11 cellular contexts compared by ENCODE assay signal in the genomic region with DNA sequence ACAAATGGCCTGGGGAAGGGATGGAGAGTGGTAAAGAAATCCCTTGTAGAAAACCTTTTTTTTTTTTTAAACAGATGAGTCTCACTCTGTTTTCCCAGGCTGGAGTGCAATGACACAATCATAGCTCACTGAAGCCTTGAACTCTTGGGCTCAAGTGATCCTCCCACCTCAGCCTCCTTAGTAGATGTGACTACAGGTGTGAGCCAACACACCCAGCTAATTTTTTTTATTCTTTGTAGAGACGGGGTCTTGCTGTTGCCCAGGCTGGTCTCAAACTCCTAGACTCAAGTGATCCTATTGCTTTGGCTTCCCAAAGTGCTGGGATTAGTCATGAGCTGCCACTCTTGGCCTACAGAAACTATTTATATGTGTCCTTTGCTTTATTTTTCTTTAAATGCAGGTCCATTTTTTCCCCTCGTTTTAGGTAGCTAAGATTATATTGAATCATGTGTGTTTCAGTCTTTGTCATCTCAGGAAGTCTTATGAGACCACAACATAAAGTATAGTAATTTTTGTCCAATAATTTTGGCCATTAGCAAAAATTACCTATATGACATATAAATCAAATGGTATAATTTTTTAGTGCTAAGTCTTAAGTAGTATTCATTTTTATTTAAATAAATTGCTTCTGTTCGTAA. TPM values are rescaled to one million over a fixed set of nuclear protein-coding genes. Genes with fewer than 3 reads are reported as not detected.
DNase-seq lines count a peak whose midpoint lies in the region; ATAC-seq, FAIRE-seq and TF ChIP-seq lines count a peak whose summit lies in the region.
"Had no signal": no experiment of that assay in that cellular context is flagged by ENCODE, and none has a peak within 500 bp of the region (broad histone marks: within the 10 kb centered on the region; RNA-seq: fewer than 3 reads in every experiment).

No MANE protein-coding gene starts in this region.

- H3K36me3 Mint-ChIP-seq in activated naive CD8-positive, alpha-beta T cell treated with anti-CD3 and anti-CD28 coated beads for 36 hours: peaks cover 9% of the 10 kb centered on the region
- H3K36me3 Mint-ChIP-seq in mesothelial cell of epicardium (no peaks in the 10 kb centered on the region), H9 (ENCODE audit: insufficient read depth in 1 of 3, low read depth in 3 of 3) (no peaks in the 10 kb centered on the region)

- no peak overlapping the region for H3T11ph ChIP-seq in H9 (ENCODE audit: low read length)

- H3K4me2 ChIP-seq in H9 (ENCODE audit: insufficient read depth, insufficient read length, low read length): no peak overlapping the region

- POLR2A ChIA-PET in HEK293T (lab: Yijun Ruan, JAX): no interaction called here

- ATAC-seq in GM18502 (IDR thresholded peaks at IDR 0.05; ENCODE audit: poor library complexity, unreplicated experiment): peak; percentile 44

- no peaks in the 10 kb centered on the region for H3K79me1 ChIP-seq in H9 (ENCODE audit: insufficient read depth, low read depth, low read length, poor library complexity, severe bottlenecking)

- H2AK5ac ChIP-seq in H9 (ENCODE audit: insufficient read length, low read length): no peak overlapping the region

- H2BK120ac ChIP-seq in H9 (ENCODE audit: low read depth, low read length, poor library complexity, severe bottlenecking): no peak overlapping the region

- H3K4ac ChIP-seq in H9 (ENCODE audit: low read depth, low read length): no peak overlapping the region

- no peak overlapping the region for H4K5ac ChIP-seq in H9 (ENCODE audit: insufficient read length, low read depth, low read length)

- H2AFZ ChIP-seq in H9 (ENCODE audit: low read length): no peak overlapping the region

- no peak overlapping the region for H2BK12ac ChIP-seq in H9 (ENCODE audit: insufficient read length, low read depth, low read length)

- intact Hi-C loops in head of caudate nucleus (cut with DNase I): no loop called here

- H2BK15ac ChIP-seq in H9 (ENCODE audit: low read depth, low read length): no peak overlapping the region

- H3K4me1 Mint-ChIP-seq in activated naive CD8-positive, alpha-beta T cell treated with anti-CD3 and anti-CD28 coated beads for 36 hours: peaks cover 39% of the 10 kb centered on the region
- H3K4me1 Mint-ChIP-seq in mesothelial cell of epicardium (peaks cover 84% of the 10 kb centered on the region), H9 (no peaks in the 10 kb centered on the region)

- H4K91ac ChIP-seq in H9 (ENCODE audit: insufficient read length, low read depth, low read length): no peak overlapping the region

- peak overlapping the region; percentile 80 for H3K27ac Mint-ChIP-seq in activated naive CD8-positive, alpha-beta T cell treated with anti-CD3 and anti-CD28 coated beads for 36 hours
- peak overlapping the region; percentile 55 for H3K27ac Mint-ChIP-seq in mesothelial cell of epicardium
- H3K27ac Mint-ChIP-seq in H9: no peak overlapping the region

- H3K4me1 ChIP-seq in H9 (ENCODE audit: insufficient read depth, low read length): no peaks in the 10 kb centered on the region

- H3K9ac ChIP-seq in H9 (ENCODE audit: extremely low read depth, insufficient read length, low read length): no peak overlapping the region

- CTCF ChIA-PET in HEK293T (lab: Yijun Ruan, JAX): no interaction called here

- FAIRE-seq in A204.1 (lab: Jason Lieb, UNC): peak; percentile 79

- no peak overlapping the region for H2BK20ac ChIP-seq in H9 (ENCODE audit: low read depth, low read length, poor library complexity, severe bottlenecking)

- H4K8ac ChIP-seq in H9 (replicated peaks; ENCODE audit: insufficient read length, low read depth, low read length): no peak overlapping the region

- no CpG with 5 or more reads among the region's 3 CpGs for WGBS in H9 (ENCODE audit: extremely low coverage, insufficient read length, low lambda C conversion rate)

- no peaks in the 10 kb centered on the region for H4K20me1 ChIP-seq in H9 (ENCODE audit: control insufficient read depth, insufficient read depth, insufficient read length)

- no peaks in the 10 kb centered on the region for H3K9me3 ChIP-seq in H9 (ENCODE audit: control insufficient read depth, low read depth, low read length)

- TF ChIP-seq CTCF in mesothelial cell of epicardium (IDR thresholded peaks at IDR 0.05; ENCODE audit: unreplicated experiment): no peak
- TF ChIP-seq CTCF in H9 (conservative IDR thresholded peaks at IDR 0.05): no peak

- H3K56ac ChIP-seq in H9 (ENCODE audit: insufficient read length, low read depth, low read length): no peak overlapping the region

- H3K18ac ChIP-seq in H9 (ENCODE audit: insufficient read length, low read depth, low read length): no peak overlapping the region

- H3K23ac ChIP-seq in H9 (ENCODE audit: insufficient read length, low read depth, low read length): no peak overlapping the region

- H2BK5ac ChIP-seq in H9 (ENCODE audit: insufficient read length, low read length): no peak overlapping the region

- H3K9me3 Mint-ChIP-seq in activated naive CD8-positive, alpha-beta T cell treated with anti-CD3 and anti-CD28 coated beads for 36 hours: no peaks in the 10 kb centered on the region
- H3K9me3 Mint-ChIP-seq in mesothelial cell of epicardium (no peaks in the 10 kb centered on the region), H9 (no peaks in the 10 kb centered on the region)

- H3K27me3 ChIP-seq in H9 (ENCODE audit: insufficient read depth, low read length): no peaks in the 10 kb centered on the region

- H3K27ac ChIP-seq in H9 (ENCODE audit: insufficient read length, low read depth, low read length): no peak overlapping the region

- no peak overlapping the region for H3K14ac ChIP-seq in H9 (ENCODE audit: insufficient read depth, low read length)

- H3K27me3 Mint-ChIP-seq in activated naive CD8-positive, alpha-beta T cell treated with anti-CD3 and anti-CD28 coated beads for 36 hours: no peaks in the 10 kb centered on the region
- H3K27me3 Mint-ChIP-seq in mesothelial cell of epicardium (ENCODE audit: low read depth) (no peaks in the 10 kb centered on the region), H9 (ENCODE audit: low read depth) (no peaks in the 10 kb centered on the region)

- DNase-seq in activated naive CD8-positive, alpha-beta T cell treated with anti-CD3 and anti-CD28 coated beads for 36 hours: no peak
- DNase-seq in mesothelial cell of epicardium (ENCODE audit: low spot score in 2 of 2, unreplicated experiment in 2 of 2): no peak
- no peak for DNase-seq in HEK293T (ENCODE audit: extremely low spot score)
- no peak for DNase-seq in activated gamma-delta T cell treated with Interleukin-2 at 50 U/mL for 16 hours
- no peak for DNase-seq in H9
- DNase-seq in head of caudate nucleus: no peak
- DNase-seq: activated gamma-delta T cell, Calu3, NCI-H2227 treated with DMSO at 0.1 percent for 48 hours had no signal

- H3K23me2 ChIP-seq in H9 (ENCODE audit: insufficient read length, low read depth, low read length, poor library complexity, severe bottlenecking): no peaks in the 10 kb centered on the region

- no peaks in the 10 kb centered on the region for H3K79me2 ChIP-seq in H9 (ENCODE audit: insufficient read depth, low read length)

- peak overlapping the region; percentile 32 for H3K4me3 Mint-ChIP-seq in activated naive CD8-positive, alpha-beta T cell treated with anti-CD3 and anti-CD28 coated beads for 36 hours
- H3K4me3 Mint-ChIP-seq in mesothelial cell of epicardium (no peak overlapping the region), H9 (no peak overlapping the region)

TF ChIP-seq in HEK293T, 16 proteins besides CTCF, POLR2A, EP300 and RAD21:
- TF ChIP-seq, protein P1, sequence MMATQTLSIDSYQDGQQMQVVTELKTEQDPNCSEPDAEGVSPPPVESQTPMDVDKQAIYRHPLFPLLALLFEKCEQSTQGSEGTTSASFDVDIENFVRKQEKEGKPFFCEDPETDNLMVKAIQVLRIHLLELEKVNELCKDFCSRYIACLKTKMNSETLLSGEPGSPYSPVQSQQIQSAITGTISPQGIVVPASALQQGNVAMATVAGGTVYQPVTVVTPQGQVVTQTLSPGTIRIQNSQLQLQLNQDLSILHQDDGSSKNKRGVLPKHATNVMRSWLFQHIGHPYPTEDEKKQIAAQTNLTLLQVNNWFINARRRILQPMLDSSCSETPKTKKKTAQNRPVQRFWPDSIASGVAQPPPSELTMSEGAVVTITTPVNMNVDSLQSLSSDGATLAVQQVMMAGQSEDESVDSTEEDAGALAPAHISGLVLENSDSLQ (IDR thresholded peaks at IDR 0.05): no peak
- TF ChIP-seq ZNF384 (IDR thresholded peaks at IDR 0.05) (no peak), ELF4 (IDR thresholded peaks at IDR 0.05) (no peak), ARNT (IDR thresholded peaks at IDR 0.05) (no peak), FOXM1 (IDR thresholded peaks at IDR 0.05; ENCODE audit: borderline replicate concordance) (no peak), BHLHE40 (IDR thresholded peaks at IDR 0.05; ENCODE audit: borderline replicate concordance) (no peak), SP1 (IDR thresholded peaks at IDR 0.05) (no peak), FOXK2 (IDR thresholded peaks at IDR 0.05) (no peak), L3MBTL2 (conservative IDR thresholded peaks at IDR 0.05) (no peak), LEF1 (IDR thresholded peaks at IDR 0.05; ENCODE audit: borderline replicate concordance) (no peak), FOXA1 (IDR thresholded peaks at IDR 0.05) (no peak), HDGF (IDR thresholded peaks at IDR 0.05; ENCODE audit: borderline replicate concordance) (no peak), NFRKB (IDR thresholded peaks at IDR 0.05) (no peak)

RNA-seq across cellular contexts. Expression of a gene that starts 10.5 kb away (rescaled TPM):
- total RNA-seq in activated naive CD8-positive, alpha-beta T cell treated with anti-CD3 and anti-CD28 coated beads for 36 hours: 1 to 10 TPM; 3.2 to 4.1 TPM
- total RNA-seq in mesothelial cell of epicardium (19.4 to 21.7 TPM (median 21.1 TPM) in 3 replicates), H9 (2021) (4.2 and 4.3 TPM in 2 replicates)

Comparison
In these comparisons a context has a peak if more than half of its experiments do, and no peak if none do; other contexts are left out.
1. H3K27ac Mint-ChIP-seq: peak in activated naive CD8-positive, alpha-beta T cell treated with anti-CD3 and anti-CD28 coated beads for 36 hours (single experiment) and mesothelial cell of epicardium (single experiment); none in H9 (0 of 3).